17 cellular contexts compared by ENCODE assay signal in the genomic region with DNA sequence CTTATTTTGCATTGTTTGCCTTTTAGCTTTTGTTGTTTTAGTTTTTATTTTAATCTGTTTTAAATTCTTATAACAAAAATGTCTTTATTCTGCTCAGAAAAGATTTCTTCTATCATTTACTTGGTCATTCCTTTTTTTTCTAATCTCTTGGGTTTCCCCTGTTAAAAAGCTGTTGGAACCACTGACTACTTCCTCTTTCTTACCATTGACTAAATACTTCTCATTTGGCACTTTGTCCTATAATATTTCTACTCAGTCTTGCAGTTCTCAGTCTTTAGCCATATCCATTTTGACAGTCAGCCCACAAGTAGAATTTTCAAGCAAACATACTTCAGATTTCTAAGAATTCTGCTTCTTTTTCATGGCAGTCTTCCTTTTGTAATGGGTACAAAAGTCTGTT.
DNase-seq lines count a peak whose midpoint lies in the region; ATAC-seq, FAIRE-seq and TF ChIP-seq lines count a peak whose summit lies in the region.
"Had no signal": no experiment of that assay in that cellular context is flagged by ENCODE, and none has a peak within 500 bp of the region (broad histone marks: within the 10 kb centered on the region; RNA-seq: fewer than 3 reads in every experiment).

No MANE protein-coding gene starts in this region.

- POLR2A ChIA-PET in GM12878 (lab: Charles Lee) = interaction anchor here (0.6 to 1.2 kb wide), 2 partner anchors 9 to 193 kb away, joined by 3 to 4 read pairs; no protein-coding TSS in a partner anchor
- POLR2A ChIA-PET in activated CD8-positive, alpha-beta T cell treated with anti-CD3 and anti-CD28 coated beads, Interleukin-2, amount 10 ng/mL, durations not matched to agents 7 days and 5 days (lab: Charles Lee) = no interaction called here

- no peaks in the 10 kb centered on the region for H3K36me3 Mint-ChIP-seq in activated CD8-positive, alpha-beta T cell treated with anti-CD3 and anti-CD28 coated beads, Interleukin-2, amount 10 ng/mL, durations not matched to agents 7 days and 5 days (ENCODE audit: low read depth)
- H3K36me3 Mint-ChIP-seq: CD8-positive, alpha-beta memory T cell had no signal

- no peak overlapping the region for H3K4me2 ChIP-seq in GM12878 (ENCODE audit: control insufficient read depth, insufficient read depth)

- no peak overlapping the region for H3K4me3 Mint-ChIP-seq in activated CD8-positive, alpha-beta T cell treated with anti-CD3 and anti-CD28 coated beads, Interleukin-2, amount 10 ng/mL, durations not matched to agents 7 days and 5 days
- H3K4me3 Mint-ChIP-seq: CD8-positive, alpha-beta memory T cell; natural killer cell had no signal

- no peaks in the 10 kb centered on the region for H3K36me3 ChIP-seq in GM12878 (ENCODE audit: control insufficient read depth in 2 of 2, insufficient read depth in 2 of 2, low read length in 1 of 2)
- H3K36me3 ChIP-seq in tibial artery = no peaks in the 10 kb centered on the region
- H3K36me3 ChIP-seq: WERI-Rb-1 had no signal

- in situ Hi-C loops in GM12878 (cut with MboI) = no loop called here

- H3K4me1 ChIP-seq in GM12878 (ENCODE audit: control insufficient read depth, insufficient read depth, low read length) (no peaks in the 10 kb centered on the region), tibial artery (no peaks in the 10 kb centered on the region)
- H3K4me1 ChIP-seq: foreskin keratinocyte had no signal

- H3K4me3 ChIP-seq in GM12878 = no peak overlapping the region
- no peak overlapping the region for H3K4me3 ChIP-seq in tibial artery

- H3K27ac Mint-ChIP-seq in activated CD8-positive, alpha-beta T cell treated with anti-CD3 and anti-CD28 coated beads, Interleukin-2, amount 10 ng/mL, durations not matched to agents 7 days and 5 days = no peak overlapping the region
- H3K27ac Mint-ChIP-seq: CD8-positive, alpha-beta memory T cell; natural killer cell had no signal

- H3K27ac ChIP-seq in GM12878 (ENCODE audit: control insufficient read depth, insufficient read depth) (no peak overlapping the region), tibial artery (no peak overlapping the region)
- H3K27ac ChIP-seq: foreskin keratinocyte, HL-60, WERI-Rb-1 had no signal

- SMC1A ChIA-PET in GM12878 (lab: Charles Lee; ENCODE audit: uncharacterized antibody, unreplicated experiment) = interaction anchor here (0.8 to 5.4 kb wide), 17 partner anchors 8 to 233 kb away, joined by 3 to 69 read pairs (median 3); no protein-coding TSS in a partner anchor

- FAIRE-seq in GM12878 (lab: Jason Lieb, UNC) = no peak

- no peak for TF ChIP-seq RAD21 in GM12878 (IDR thresholded peaks at IDR 0.05; ENCODE audit: insufficient read depth, low read depth, low read length)

- H4K20me1 ChIP-seq in GM12878 (ENCODE audit: control insufficient read depth, insufficient read depth) = no peaks in the 10 kb centered on the region

- intact Hi-C loops in GM12878 (cut with micrococcal nuclease; ENCODE audit: unreplicated experiment) (loop anchor here (2.0 kb wide), 1 partner anchor 22 kb away; no protein-coding TSS in a partner anchor), tibial artery (cut with DNase I; ENCODE audit: low total_unique reads) (no loop called here)

- peak; percentile 70 to 72; a peak in 2 of 4 replicates for TF ChIP-seq EP300 in GM12878 (IDR thresholded peaks at IDR 0.05; ENCODE audit: borderline replicate concordance in 1 of 2, control insufficient read depth in 1 of 2, low read depth in 2 of 2, low read length in 2 of 2)

- CTCF ChIA-PET in GM12878 (lab: Yijun Ruan, JAX) = interaction anchor here (0.6 to 1.6 kb wide), 4 partner anchors 9 to 16 kb away, joined by 3 to 6 read pairs (median 4); no protein-coding TSS in a partner anchor
- CTCF ChIA-PET in activated CD8-positive, alpha-beta T cell treated with anti-CD3 and anti-CD28 coated beads, Interleukin-2, amount 10 ng/mL, durations not matched to agents 7 days and 5 days (lab: Charles Lee) = no interaction called here

- BruUV-seq in GM12878 (replicated peaks; lab: Mats Ljungman, UMichigan) = no TSS peak

- DNase-seq in GM12878 (ENCODE audit: low read depth, low spot score) = no peak
- no peak for DNase-seq in activated CD8-positive, alpha-beta T cell treated with anti-CD3 and anti-CD28 coated beads, Interleukin-2, amount 10 ng/mL, durations not matched to agents 7 days and 5 days
- DNase-seq in tibial artery = no peak
- DNase-seq: CD8-positive, alpha-beta memory T cell; effector memory CD4-positive, alpha-beta T cell; foreskin keratinocyte; GF-D8; natural killer cell; NCI-H446; Right ventricle myocardium superior; WERI-Rb-1 had no signal

- no peaks in the 10 kb centered on the region for H3K9me3 Mint-ChIP-seq in activated CD8-positive, alpha-beta T cell treated with anti-CD3 and anti-CD28 coated beads, Interleukin-2, amount 10 ng/mL, durations not matched to agents 7 days and 5 days (ENCODE audit: insufficient read depth)

- ATAC-seq in GM19043 (IDR thresholded peaks at IDR 0.05; ENCODE audit: low read depth, unreplicated experiment) (peak; percentile 78), HG02678 (IDR thresholded peaks at IDR 0.05; ENCODE audit: unreplicated experiment) (peak; percentile 70), HG03469 (IDR thresholded peaks at IDR 0.05; ENCODE audit: unreplicated experiment) (peak; percentile 85), GM12878 (peak; percentile 95)
- no peak for ATAC-seq in activated CD8-positive, alpha-beta T cell treated with anti-CD3 and anti-CD28 coated beads, Interleukin-2, amount 10 ng/mL, durations not matched to agents 7 days and 5 days
- no peak for ATAC-seq in activated CD4-positive, CD25-positive, alpha-beta regulatory T cell treated with anti-CD3 and anti-CD28 coated beads, Interleukin-2, amount 50 U/mL, for 24 hours
- ATAC-seq: foreskin keratinocyte, natural killer cell, sciatic nerve had no signal

- no peaks in the 10 kb centered on the region for H3K27me3 Mint-ChIP-seq in activated CD8-positive, alpha-beta T cell treated with anti-CD3 and anti-CD28 coated beads, Interleukin-2, amount 10 ng/mL, durations not matched to agents 7 days and 5 days (ENCODE audit: low read depth)

- H2AFZ ChIP-seq in GM12878 (ENCODE audit: control insufficient read depth, low read depth, low read length) = no peak overlapping the region

- H3K4me1 Mint-ChIP-seq in activated CD8-positive, alpha-beta T cell treated with anti-CD3 and anti-CD28 coated beads, Interleukin-2, amount 10 ng/mL, durations not matched to agents 7 days and 5 days (ENCODE audit: low read depth) = no peaks in the 10 kb centered on the region
- H3K4me1 Mint-ChIP-seq: CD8-positive, alpha-beta memory T cell; natural killer cell had no signal

- RAD21 ChIA-PET in GM12878 (lab: Charles Lee; ENCODE audit: unreplicated experiment) = interaction anchor here (0.7 to 1.6 kb wide), 8 partner anchors 16 to 1036 kb away, joined by 3 to 10 read pairs (median 4); no protein-coding TSS in a partner anchor

- H3K9me3 ChIP-seq in GM12878 (replicated peaks; ENCODE audit: control insufficient read depth, insufficient read depth, low read length) (no peaks in the 10 kb centered on the region; the same call in 2 of the 3 replicates), tibial artery (no peaks in the 10 kb centered on the region)

- no peaks in the 10 kb centered on the region for H3K79me2 ChIP-seq in GM12878 (ENCODE audit: control insufficient read depth, insufficient read depth, low read length)

- TF ChIP-seq CTCF in GM12878 (IDR thresholded peaks at IDR 0.05 in 2 of 3, conservative IDR thresholded peaks at IDR 0.05 in 1 of 3; ENCODE audit: control insufficient read depth in 2 of 3, extremely low read depth in 1 of 3, insufficient read depth in 1 of 3, low read depth in 3 of 3, low read length in 3 of 3) = no peak
- no peak for TF ChIP-seq CTCF in tibial artery (IDR thresholded peaks at IDR 0.05)

- TF ChIP-seq POLR2A in GM12878 (IDR thresholded peaks at IDR 0.05; ENCODE audit: low read depth, low read length) = no peak

- H3K9ac ChIP-seq in GM12878 (ENCODE audit: control insufficient read depth, insufficient read depth, low read length) = no peak overlapping the region

- H3K27me3 ChIP-seq in GM12878 (replicated peaks in 1 of 2; ENCODE audit: control insufficient read depth in 2 of 2, insufficient read depth in 2 of 2, low read length in 1 of 2) (no peaks in the 10 kb centered on the region), tibial artery (no peaks in the 10 kb centered on the region)
- H3K27me3 ChIP-seq: foreskin keratinocyte had no signal

TF ChIP-seq in GM12878, 131 proteins besides CTCF, POLR2A, EP300 and RAD21 (continues in another document):
- TF ChIP-seq, protein P1, sequence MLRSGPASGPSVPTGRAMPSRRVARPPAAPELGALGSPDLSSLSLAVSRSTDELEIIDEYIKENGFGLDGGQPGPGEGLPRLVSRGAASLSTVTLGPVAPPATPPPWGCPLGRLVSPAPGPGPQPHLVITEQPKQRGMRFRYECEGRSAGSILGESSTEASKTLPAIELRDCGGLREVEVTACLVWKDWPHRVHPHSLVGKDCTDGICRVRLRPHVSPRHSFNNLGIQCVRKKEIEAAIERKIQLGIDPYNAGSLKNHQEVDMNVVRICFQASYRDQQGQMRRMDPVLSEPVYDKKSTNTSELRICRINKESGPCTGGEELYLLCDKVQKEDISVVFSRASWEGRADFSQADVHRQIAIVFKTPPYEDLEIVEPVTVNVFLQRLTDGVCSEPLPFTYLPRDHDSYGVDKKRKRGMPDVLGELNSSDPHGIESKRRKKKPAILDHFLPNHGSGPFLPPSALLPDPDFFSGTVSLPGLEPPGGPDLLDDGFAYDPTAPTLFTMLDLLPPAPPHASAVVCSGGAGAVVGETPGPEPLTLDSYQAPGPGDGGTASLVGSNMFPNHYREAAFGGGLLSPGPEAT (IDR thresholded peaks at IDR 0.05; ENCODE audit: low read depth) = peak; percentile 94
- TF ChIP-seq NR2C1 (IDR thresholded peaks at IDR 0.05) (no peak), DPF2 (IDR thresholded peaks at IDR 0.05) (peak; percentile 71; the same call in 1 of the 2 replicates), EED (IDR thresholded peaks at IDR 0.05; ENCODE audit: low read depth) (no peak), ZNF384 (IDR thresholded peaks at IDR 0.05; ENCODE audit: borderline replicate concordance, low read depth, low read length) (peak; percentile 82; the same call in 1 of the 2 replicates), BMI1 (IDR thresholded peaks at IDR 0.05; ENCODE audit: borderline replicate concordance) (peak; percentile 31; the same call in 1 of the 2 replicates), ZSCAN29 (IDR thresholded peaks at IDR 0.05) (no peak), PAX8 (IDR thresholded peaks at IDR 0.05) (no peak), NRF1 (conservative IDR thresholded peaks at IDR 0.05; ENCODE audit: low read depth, low read length) (no peak)
- TF ChIP-seq, protein P2, sequence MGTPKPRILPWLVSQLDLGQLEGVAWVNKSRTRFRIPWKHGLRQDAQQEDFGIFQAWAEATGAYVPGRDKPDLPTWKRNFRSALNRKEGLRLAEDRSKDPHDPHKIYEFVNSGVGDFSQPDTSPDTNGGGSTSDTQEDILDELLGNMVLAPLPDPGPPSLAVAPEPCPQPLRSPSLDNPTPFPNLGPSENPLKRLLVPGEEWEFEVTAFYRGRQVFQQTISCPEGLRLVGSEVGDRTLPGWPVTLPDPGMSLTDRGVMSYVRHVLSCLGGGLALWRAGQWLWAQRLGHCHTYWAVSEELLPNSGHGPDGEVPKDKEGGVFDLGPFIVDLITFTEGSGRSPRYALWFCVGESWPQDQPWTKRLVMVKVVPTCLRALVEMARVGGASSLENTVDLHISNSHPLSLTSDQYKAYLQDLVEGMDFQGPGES (IDR thresholded peaks at IDR 0.05) = no peak

Comparison
In these comparisons a context has a peak if more than half of its experiments do, and no peak if none do; other contexts are left out.
1. ATAC-seq: peak in GM19043 (single experiment), HG02678 (single experiment), HG03469 (single experiment) and GM12878 (single experiment); none in activated CD8-positive, alpha-beta T cell treated with anti-CD3 and anti-CD28 coated beads, Interleukin-2, amount 10 ng/mL, durations not matched to agents 7 days and 5 days (single experiment) and activated CD4-positive, CD25-positive, alpha-beta regulatory T cell treated with anti-CD3 and anti-CD28 coated beads, Interleukin-2, amount 50 U/mL, for 24 hours (0 of 2).